ENCODE assay signal across 8 cellular contexts in the genomic region with DNA sequence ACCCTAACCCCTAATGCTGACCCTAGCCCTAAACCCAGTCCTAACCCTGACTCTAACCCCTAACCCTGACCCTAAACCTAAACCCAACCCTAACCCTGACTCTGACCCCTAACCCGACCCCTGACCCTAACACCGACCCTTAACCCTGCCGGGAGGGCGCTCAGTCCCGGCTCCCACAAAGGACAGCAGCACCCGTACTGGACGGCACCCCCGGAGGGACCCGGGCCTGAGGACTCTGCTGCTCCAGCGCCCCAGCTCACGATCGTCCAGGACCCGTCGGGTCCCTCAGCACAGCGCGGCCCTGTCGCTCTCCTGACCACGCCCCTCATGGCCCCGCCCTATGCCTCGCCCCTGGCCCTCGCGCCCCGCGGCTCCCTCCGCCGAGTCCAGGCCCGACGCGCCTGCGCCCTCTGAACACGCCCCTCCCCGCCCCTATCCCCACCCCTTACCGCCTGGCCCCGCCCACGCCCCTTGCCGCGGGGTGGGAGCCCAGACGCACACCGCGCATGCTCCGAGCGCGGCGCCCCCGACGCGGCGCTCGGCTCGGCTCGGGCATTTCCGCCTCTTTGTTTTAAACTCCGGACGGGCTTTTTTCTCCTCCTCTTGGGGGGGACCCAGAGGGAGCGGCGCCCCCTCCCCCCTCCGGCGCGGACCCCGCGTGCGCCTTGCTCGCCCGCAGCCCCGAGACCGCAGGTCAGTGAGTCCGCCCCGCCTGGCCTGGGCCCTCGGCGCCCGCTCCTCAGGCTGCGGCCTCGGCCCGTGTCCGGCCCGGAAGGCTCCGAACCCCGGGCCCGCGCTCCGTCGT. TPM values are rescaled to one million over a fixed set of nuclear protein-coding genes. Genes with fewer than 3 reads are reported as not detected.
A peak's percentile ranks its signal among the peaks of the same experiment; 100 is the strongest.
DNase-seq lines count a peak whose midpoint lies in the region; ATAC-seq, FAIRE-seq and TF ChIP-seq lines count a peak whose summit lies in the region.

A gene with protein sequence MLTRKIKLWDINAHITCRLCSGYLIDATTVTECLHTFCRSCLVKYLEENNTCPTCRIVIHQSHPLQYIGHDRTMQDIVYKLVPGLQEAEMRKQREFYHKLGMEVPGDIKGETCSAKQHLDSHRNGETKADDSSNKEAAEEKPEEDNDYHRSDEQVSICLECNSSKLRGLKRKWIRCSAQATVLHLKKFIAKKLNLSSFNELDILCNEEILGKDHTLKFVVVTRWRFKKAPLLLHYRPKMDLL (plus strand): TSS at position 555 of the 805 bp plus-strand sequence. CDS start 27,849 bp downstream, outside the sequence.

- no peak for TF ChIP-seq POLR2A in GM12891 (IDR thresholded peaks at IDR 0.05; ENCODE audit: low read depth, low read length)

- FAIRE-seq in GM12891 (lab: Jason Lieb, UNC): peak; percentile 100

- ATAC-seq in HG02798 (IDR thresholded peaks at IDR 0.05; ENCODE audit: poor library complexity, unreplicated experiment) (peak; percentile 93), Right ventricle myocardium inferior (peak; percentile 99)

- no peaks in the 10 kb centered on the region for H3K27me3 ChIP-seq in parathyroid adenoma (ENCODE audit: control insufficient read depth, insufficient read depth, low read length)
- H3K27me3 ChIP-seq in tibial artery: no peaks in the 10 kb centered on the region

- peak within 1 kb of the TSS; percentile 93 for H3K4me3 ChIP-seq in parathyroid adenoma (ENCODE audit: low read depth, low read length)
- peak within 1 kb of the TSS; percentile 92 to 99 for H3K4me3 ChIP-seq in tibial artery

- H3K9me3 ChIP-seq in parathyroid adenoma (ENCODE audit: control insufficient read depth, low read length): no peaks in the 10 kb centered on the region
- H3K9me3 ChIP-seq in tibial artery: no peaks in the 10 kb centered on the region

- peak within 1 kb of the TSS; percentile 82 for H2AFZ ChIP-seq in parathyroid adenoma

- peak within 1 kb of the TSS; percentile 96 for H3K4me2 ChIP-seq in parathyroid adenoma (ENCODE audit: low read length)

- DNase-seq in GM12891 (ENCODE audit: insufficient read length, low spot score): peak; percentile 100
- DNase-seq in NCI-H1417 treated with DMSO at 0.1 percent for 48 hours (lab: John Stamatoyannopoulos, UW): peak; percentile 38
- peak; percentile 70 to 86 for DNase-seq in SW 1271 (lab: John Stamatoyannopoulos, UW)
- peak; percentile 94 for DNase-seq in activated naive CD8-positive, alpha-beta T cell treated with anti-CD3 and anti-CD28 coated beads, Interleukin-2, amount 50 U/mL, for 16 hours (ENCODE audit: low read depth, low spot score)
- peak; percentile 98 for DNase-seq in Right ventricle myocardium inferior (ENCODE audit: missing footprints)
- peak; percentile 94 to 97 for DNase-seq in tibial artery

- H3K27ac ChIP-seq in parathyroid adenoma (peak within 1 kb of the TSS; percentile 36), tibial artery (peak within 1 kb of the TSS; percentile 86 to 93)

- H3K9ac ChIP-seq in parathyroid adenoma: peak within 1 kb of the TSS; percentile 96

- H3K36me3 ChIP-seq in parathyroid adenoma (ENCODE audit: control insufficient read depth, insufficient read depth, low read length) (no peaks in the 10 kb centered on the region), tibial artery (no peaks in the 10 kb centered on the region)

- H3K4me1 ChIP-seq in parathyroid adenoma (no peaks in the 10 kb centered on the region), tibial artery (peaks cover 0 to 35% (median 26%) of the 10 kb centered on the region in 4 donors)

- TF ChIP-seq CTCF in parathyroid adenoma (IDR thresholded peaks at IDR 0.05): no peak
- TF ChIP-seq CTCF in tibial artery (IDR thresholded peaks at IDR 0.05): no peak

- intact Hi-C loops in Right ventricle myocardium inferior (cut with DNase I): no loop called here
- intact Hi-C loops in tibial artery (cut with DNase I; ENCODE audit: low total_unique reads): loop anchor here (1.0 to 10.0 kb wide), 2 partner anchors 31 to 79 kb away; partner anchors contain the start of genes ATP5ME and MYL5

- H3K79me2 ChIP-seq in parathyroid adenoma: peaks cover 17% of the 10 kb centered on the region

TF ChIP-seq in GM12891, 5 proteins besides CTCF, POLR2A, EP300 and RAD21:
- TF ChIP-seq PAX5 (IDR thresholded peaks at IDR 0.05; ENCODE audit: insufficient read depth, low read length, severe bottlenecking) (no peak), POLR2AphosphoS5 (IDR thresholded peaks at IDR 0.05; ENCODE audit: low read depth, low read length) (no peak), TAF1 (IDR thresholded peaks at IDR 0.05; ENCODE audit: low read depth, low read length) (no peak), POU2F2 (IDR thresholded peaks at IDR 0.05; ENCODE audit: low read depth, low read length) (no peak), SPI1 (IDR thresholded peaks at IDR 0.05; ENCODE audit: low read depth, low read length) (no peak)

RNA-seq across cellular contexts. Expression of the gene that starts here (rescaled TPM):
- polyA plus RNA-seq in GM12891 (2012; ENCODE audit: low read depth, missing spikeins): 20.6 TPM
- total RNA-seq in Right ventricle myocardium inferior: 21.7 TPM

Comparison
In these comparisons a context has a peak if more than half of its experiments do, and no peak if none do; other contexts are left out.
1. Peak in every context shown above with its lines: DNase-seq, ATAC-seq, H3K4me3 ChIP-seq and H3K27ac ChIP-seq.
2. DNase-seq: peak in every context shown above with its lines; median percentile 100 in GM12891; 98 in Right ventricle myocardium inferior; 96 in tibial artery; 94 in activated naive CD8-positive, alpha-beta T cell treated with anti-CD3 and anti-CD28 coated beads, Interleukin-2, amount 50 U/mL, for 16 hours; 78 in SW 1271; 38 in NCI-H1417 treated with DMSO at 0.1 percent for 48 hours.